In the genomic region with DNA sequence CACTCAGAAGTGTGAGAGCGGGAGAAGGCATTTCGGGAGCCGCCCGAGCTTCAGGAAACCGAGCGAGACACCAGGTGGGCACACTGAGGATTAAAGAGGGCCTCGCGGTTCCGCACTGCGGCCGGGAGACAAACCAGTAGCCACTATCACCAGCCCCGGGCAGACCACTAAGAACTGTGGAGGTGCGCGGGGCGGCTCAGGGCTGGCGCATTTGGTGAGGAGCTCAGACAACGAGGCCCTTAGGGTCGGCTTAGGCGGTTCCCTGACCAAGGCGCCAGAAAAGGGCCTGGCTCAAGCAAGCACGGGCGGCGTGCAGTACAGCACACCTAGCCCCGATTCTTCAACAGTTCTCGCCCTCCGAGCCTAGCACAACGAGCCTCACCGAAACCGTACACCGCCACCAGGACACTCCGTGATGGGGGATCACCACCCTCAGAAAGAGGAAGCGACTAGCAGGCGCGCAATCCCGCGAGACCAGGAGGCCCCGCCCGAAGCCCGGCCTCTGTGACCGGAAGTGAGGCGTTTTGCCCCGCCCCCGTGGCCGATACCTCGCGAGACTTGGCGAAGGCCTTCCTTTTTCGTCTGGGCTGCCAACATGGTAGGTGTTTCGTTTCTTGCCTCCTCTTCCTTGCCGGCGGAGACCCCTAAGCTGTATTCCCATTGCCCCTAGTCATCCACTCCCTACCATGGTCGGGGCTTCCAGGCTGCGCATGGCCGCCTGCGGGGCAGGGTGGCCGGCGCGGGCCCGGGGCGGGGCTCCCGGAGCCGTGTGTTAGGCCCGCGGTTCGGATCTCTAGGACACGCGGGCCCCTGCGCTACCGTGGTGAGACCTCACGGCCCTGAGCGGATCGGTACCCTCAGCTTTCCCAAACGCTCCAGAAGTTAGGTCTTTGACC, we compare ENCODE assay signal across 1 cellular context.
A peak's percentile ranks its signal among the peaks of the same experiment; 100 is the strongest.
TF ChIP-seq lines count a peak whose summit lies in the region.

A gene (plus strand): TSS at position 574 of the 896 bp plus-strand sequence. CDS start 22 bp downstream, at position 596.
A gene with protein sequence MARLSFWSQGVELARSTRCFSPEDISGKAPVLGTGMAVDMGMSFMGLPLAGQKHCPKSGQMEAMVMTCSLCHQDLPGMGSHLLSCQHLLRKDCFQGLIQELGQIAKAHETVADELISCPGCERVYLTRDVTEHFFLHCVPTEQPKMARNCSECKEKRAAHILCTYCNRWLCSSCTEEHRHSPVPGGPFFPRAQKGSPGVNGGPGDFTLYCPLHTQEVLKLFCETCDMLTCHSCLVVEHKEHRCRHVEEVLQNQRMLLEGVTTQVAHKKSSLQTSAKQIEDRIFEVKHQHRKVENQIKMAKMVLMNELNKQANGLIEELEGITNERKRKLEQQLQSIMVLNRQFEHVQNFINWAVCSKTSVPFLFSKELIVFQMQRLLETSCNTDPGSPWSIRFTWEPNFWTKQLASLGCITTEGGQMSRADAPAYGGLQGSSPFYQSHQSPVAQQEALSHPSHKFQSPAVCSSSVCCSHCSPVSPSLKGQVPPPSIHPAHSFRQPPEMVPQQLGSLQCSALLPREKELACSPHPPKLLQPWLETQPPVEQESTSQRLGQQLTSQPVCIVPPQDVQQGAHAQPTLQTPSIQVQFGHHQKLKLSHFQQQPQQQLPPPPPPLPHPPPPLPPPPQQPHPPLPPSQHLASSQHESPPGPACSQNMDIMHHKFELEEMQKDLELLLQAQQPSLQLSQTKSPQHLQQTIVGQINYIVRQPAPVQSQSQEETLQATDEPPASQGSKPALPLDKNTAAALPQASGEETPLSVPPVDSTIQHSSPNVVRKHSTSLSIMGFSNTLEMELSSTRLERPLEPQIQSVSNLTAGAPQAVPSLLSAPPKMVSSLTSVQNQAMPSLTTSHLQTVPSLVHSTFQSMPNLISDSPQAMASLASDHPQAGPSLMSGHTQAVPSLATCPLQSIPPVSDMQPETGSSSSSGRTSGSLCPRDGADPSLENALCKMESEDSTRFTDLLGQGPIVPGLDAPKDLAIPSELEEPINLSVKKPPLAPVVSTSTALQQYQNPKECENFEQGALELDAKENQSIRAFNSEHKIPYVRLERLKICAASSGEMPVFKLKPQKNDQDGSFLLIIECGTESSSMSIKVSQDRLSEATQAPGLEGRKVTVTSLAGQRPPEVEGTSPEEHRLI (N-terminal part only) (minus strand): TSS at position 447 of the 896 bp plus-strand sequence. CDS start 10,391 bp downstream, outside the sequence.

TF ChIP-seq in K562, 482 proteins besides CTCF, POLR2A, EP300 and RAD21 (continued from another document and continues in another):
- TF ChIP-seq, protein P1, sequence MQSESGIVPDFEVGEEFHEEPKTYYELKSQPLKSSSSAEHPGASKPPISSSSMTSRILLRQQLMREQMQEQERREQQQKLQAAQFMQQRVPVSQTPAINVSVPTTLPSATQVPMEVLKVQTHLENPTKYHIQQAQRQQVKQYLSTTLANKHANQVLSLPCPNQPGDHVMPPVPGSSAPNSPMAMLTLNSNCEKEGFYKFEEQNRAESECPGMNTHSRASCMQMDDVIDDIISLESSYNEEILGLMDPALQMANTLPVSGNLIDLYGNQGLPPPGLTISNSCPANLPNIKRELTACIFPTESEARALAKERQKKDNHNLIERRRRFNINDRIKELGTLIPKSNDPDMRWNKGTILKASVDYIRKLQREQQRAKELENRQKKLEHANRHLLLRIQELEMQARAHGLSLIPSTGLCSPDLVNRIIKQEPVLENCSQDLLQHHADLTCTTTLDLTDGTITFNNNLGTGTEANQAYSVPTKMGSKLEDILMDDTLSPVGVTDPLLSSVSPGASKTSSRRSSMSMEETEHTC (IDR thresholded peaks at IDR 0.05) = no peak
- TF ChIP-seq, protein P2, sequence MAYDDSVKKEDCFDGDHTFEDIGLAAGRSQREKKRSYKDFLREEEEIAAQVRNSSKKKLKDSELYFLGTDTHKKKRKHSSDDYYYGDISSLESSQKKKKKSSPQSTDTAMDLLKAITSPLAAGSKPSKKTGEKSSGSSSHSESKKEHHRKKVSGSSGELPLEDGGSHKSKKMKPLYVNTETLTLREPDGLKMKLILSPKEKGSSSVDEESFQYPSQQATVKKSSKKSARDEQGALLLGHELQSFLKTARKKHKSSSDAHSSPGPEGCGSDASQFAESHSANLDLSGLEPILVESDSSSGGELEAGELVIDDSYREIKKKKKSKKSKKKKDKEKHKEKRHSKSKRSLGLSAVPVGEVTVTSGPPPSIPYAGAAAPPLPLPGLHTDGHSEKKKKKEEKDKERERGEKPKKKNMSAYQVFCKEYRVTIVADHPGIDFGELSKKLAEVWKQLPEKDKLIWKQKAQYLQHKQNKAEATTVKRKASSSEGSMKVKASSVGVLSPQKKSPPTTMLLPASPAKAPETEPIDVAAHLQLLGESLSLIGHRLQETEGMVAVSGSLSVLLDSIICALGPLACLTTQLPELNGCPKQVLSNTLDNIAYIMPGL (CRISPR knock-in tag; IDR thresholded peaks at IDR 0.05) = 0 out of 2 replicates have a peak, but pooled peaks have one; percentile 22
- TF ChIP-seq MTF1 (CRISPR knock-in tag; IDR thresholded peaks at IDR 0.05; ENCODE audit: borderline replicate concordance) (no peak), ASH1L (IDR thresholded peaks at IDR 0.05; ENCODE audit: borderline replicate concordance, low read depth, partially characterized antibody) (no peak), HMG20A (CRISPR knock-in tag; conservative IDR thresholded peaks at IDR 0.05) (no peak), SOX6 (IDR thresholded peaks at IDR 0.05) (no peak; the same call in 1 of the 2 replicates), KLF16 (IDR thresholded peaks at IDR 0.05) (no peak), KDM5B (IDR thresholded peaks at IDR 0.05; ENCODE audit: insufficient replicate concordance, low read depth, low read length) (peak; percentile 99), HCFC1 (IDR thresholded peaks at IDR 0.05; ENCODE audit: low read depth, low read length) (peak; percentile 60), ILF3 (IDR thresholded peaks at IDR 0.05; ENCODE audit: borderline replicate concordance) (no peak), XRCC5 (IDR thresholded peaks at IDR 0.05; ENCODE audit: low read depth, low read length) (no peak), ZNF239 (CRISPR knock-in tag; IDR thresholded peaks at IDR 0.05) (no peak), MTA2 (IDR thresholded peaks at IDR 0.05; ENCODE audit: low read depth) (no peak), SREBF1 (IDR thresholded peaks at IDR 0.05; ENCODE audit: borderline replicate concordance, low read depth, low read length) (no peak), RBM14 (IDR thresholded peaks at IDR 0.05; ENCODE audit: borderline replicate concordance, insufficient read depth, low read depth, low read length) (0 out of 2 replicates have a peak, but pooled peaks have one; percentile 53), ZNF324 (CRISPR knock-in tag; IDR thresholded peaks at IDR 0.05) (no peak), ERF (CRISPR knock-in tag; IDR thresholded peaks at IDR 0.05) (0 out of 2 replicates have a peak, but pooled peaks have one; percentile 45), JUNB (CRISPR knock-in tag; conservative IDR thresholded peaks at IDR 0.05) (no peak)
- TF ChIP-seq, protein P3, sequence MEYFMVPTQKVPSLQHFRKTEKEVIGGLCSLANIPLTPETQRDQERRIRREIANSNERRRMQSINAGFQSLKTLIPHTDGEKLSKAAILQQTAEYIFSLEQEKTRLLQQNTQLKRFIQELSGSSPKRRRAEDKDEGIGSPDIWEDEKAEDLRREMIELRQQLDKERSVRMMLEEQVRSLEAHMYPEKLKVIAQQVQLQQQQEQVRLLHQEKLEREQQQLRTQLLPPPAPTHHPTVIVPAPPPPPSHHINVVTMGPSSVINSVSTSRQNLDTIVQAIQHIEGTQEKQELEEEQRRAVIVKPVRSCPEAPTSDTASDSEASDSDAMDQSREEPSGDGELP (CRISPR knock-in tag; IDR thresholded peaks at IDR 0.05; ENCODE audit: borderline replicate concordance) = peak; percentile 82
- TF ChIP-seq, protein P4, sequence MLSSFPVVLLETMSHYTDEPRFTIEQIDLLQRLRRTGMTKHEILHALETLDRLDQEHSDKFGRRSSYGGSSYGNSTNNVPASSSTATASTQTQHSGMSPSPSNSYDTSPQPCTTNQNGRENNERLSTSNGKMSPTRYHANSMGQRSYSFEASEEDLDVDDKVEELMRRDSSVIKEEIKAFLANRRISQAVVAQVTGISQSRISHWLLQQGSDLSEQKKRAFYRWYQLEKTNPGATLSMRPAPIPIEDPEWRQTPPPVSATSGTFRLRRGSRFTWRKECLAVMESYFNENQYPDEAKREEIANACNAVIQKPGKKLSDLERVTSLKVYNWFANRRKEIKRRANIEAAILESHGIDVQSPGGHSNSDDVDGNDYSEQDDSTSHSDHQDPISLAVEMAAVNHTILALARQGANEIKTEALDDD (IDR thresholded peaks at IDR 0.05) = no peak
- TF ChIP-seq, protein P5, sequence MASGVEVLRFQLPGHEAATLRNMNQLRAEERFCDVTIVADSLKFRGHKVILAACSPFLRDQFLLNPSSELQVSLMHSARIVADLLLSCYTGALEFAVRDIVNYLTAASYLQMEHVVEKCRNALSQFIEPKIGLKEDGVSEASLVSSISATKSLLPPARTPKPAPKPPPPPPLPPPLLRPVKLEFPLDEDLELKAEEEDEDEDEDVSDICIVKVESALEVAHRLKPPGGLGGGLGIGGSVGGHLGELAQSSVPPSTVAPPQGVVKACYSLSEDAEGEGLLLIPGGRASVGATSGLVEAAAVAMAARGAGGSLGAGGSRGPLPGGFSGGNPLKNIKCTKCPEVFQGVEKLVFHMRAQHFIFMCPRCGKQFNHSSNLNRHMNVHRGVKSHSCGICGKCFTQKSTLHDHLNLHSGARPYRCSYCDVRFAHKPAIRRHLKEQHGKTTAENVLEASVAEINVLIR (CRISPR knock-in tag; IDR thresholded peaks at IDR 0.05) = no peak
- TF ChIP-seq, protein P6, sequence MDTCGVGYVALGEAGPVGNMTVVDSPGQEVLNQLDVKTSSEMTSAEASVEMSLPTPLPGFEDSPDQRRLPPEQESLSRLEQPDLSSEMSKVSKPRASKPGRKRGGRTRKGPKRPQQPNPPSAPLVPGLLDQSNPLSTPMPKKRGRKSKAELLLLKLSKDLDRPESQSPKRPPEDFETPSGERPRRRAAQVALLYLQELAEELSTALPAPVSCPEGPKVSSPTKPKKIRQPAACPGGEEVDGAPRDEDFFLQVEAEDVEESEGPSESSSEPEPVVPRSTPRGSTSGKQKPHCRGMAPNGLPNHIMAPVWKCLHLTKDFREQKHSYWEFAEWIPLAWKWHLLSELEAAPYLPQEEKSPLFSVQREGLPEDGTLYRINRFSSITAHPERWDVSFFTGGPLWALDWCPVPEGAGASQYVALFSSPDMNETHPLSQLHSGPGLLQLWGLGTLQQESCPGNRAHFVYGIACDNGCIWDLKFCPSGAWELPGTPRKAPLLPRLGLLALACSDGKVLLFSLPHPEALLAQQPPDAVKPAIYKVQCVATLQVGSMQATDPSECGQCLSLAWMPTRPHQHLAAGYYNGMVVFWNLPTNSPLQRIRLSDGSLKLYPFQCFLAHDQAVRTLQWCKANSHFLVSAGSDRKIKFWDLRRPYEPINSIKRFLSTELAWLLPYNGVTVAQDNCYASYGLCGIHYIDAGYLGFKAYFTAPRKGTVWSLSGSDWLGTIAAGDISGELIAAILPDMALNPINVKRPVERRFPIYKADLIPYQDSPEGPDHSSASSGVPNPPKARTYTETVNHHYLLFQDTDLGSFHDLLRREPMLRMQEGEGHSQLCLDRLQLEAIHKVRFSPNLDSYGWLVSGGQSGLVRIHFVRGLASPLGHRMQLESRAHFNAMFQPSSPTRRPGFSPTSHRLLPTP (IDR thresholded peaks at IDR 0.05; ENCODE audit: borderline replicate concordance, extremely low read depth, insufficient read length) = no peak
- TF ChIP-seq, protein P7, sequence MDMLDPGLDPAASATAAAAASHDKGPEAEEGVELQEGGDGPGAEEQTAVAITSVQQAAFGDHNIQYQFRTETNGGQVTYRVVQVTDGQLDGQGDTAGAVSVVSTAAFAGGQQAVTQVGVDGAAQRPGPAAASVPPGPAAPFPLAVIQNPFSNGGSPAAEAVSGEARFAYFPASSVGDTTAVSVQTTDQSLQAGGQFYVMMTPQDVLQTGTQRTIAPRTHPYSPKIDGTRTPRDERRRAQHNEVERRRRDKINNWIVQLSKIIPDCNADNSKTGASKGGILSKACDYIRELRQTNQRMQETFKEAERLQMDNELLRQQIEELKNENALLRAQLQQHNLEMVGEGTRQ (CRISPR knock-in tag; IDR thresholded peaks at IDR 0.05) = no peak; the same call in 1 of the 2 replicates
- TF ChIP-seq, protein P8, sequence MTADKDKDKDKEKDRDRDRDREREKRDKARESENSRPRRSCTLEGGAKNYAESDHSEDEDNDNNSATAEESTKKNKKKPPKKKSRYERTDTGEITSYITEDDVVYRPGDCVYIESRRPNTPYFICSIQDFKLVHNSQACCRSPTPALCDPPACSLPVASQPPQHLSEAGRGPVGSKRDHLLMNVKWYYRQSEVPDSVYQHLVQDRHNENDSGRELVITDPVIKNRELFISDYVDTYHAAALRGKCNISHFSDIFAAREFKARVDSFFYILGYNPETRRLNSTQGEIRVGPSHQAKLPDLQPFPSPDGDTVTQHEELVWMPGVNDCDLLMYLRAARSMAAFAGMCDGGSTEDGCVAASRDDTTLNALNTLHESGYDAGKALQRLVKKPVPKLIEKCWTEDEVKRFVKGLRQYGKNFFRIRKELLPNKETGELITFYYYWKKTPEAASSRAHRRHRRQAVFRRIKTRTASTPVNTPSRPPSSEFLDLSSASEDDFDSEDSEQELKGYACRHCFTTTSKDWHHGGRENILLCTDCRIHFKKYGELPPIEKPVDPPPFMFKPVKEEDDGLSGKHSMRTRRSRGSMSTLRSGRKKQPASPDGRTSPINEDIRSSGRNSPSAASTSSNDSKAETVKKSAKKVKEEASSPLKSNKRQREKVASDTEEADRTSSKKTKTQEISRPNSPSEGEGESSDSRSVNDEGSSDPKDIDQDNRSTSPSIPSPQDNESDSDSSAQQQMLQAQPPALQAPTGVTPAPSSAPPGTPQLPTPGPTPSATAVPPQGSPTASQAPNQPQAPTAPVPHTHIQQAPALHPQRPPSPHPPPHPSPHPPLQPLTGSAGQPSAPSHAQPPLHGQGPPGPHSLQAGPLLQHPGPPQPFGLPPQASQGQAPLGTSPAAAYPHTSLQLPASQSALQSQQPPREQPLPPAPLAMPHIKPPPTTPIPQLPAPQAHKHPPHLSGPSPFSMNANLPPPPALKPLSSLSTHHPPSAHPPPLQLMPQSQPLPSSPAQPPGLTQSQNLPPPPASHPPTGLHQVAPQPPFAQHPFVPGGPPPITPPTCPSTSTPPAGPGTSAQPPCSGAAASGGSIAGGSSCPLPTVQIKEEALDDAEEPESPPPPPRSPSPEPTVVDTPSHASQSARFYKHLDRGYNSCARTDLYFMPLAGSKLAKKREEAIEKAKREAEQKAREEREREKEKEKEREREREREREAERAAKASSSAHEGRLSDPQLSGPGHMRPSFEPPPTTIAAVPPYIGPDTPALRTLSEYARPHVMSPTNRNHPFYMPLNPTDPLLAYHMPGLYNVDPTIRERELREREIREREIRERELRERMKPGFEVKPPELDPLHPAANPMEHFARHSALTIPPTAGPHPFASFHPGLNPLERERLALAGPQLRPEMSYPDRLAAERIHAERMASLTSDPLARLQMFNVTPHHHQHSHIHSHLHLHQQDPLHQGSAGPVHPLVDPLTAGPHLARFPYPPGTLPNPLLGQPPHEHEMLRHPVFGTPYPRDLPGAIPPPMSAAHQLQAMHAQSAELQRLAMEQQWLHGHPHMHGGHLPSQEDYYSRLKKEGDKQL (CRISPR knock-in tag; IDR thresholded peaks at IDR 0.05; ENCODE audit: borderline replicate concordance) = 0 out of 2 replicates have a peak, but pooled peaks have one; percentile 64
- TF ChIP-seq, protein P9, sequence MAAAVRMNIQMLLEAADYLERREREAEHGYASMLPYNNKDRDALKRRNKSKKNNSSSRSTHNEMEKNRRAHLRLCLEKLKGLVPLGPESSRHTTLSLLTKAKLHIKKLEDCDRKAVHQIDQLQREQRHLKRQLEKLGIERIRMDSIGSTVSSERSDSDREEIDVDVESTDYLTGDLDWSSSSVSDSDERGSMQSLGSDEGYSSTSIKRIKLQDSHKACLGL (CRISPR knock-in tag; IDR thresholded peaks at IDR 0.05; ENCODE audit: borderline replicate concordance, poor library complexity, severe bottlenecking) = no peak
